14 cellular contexts compared by ENCODE assay signal in the genomic region with DNA sequence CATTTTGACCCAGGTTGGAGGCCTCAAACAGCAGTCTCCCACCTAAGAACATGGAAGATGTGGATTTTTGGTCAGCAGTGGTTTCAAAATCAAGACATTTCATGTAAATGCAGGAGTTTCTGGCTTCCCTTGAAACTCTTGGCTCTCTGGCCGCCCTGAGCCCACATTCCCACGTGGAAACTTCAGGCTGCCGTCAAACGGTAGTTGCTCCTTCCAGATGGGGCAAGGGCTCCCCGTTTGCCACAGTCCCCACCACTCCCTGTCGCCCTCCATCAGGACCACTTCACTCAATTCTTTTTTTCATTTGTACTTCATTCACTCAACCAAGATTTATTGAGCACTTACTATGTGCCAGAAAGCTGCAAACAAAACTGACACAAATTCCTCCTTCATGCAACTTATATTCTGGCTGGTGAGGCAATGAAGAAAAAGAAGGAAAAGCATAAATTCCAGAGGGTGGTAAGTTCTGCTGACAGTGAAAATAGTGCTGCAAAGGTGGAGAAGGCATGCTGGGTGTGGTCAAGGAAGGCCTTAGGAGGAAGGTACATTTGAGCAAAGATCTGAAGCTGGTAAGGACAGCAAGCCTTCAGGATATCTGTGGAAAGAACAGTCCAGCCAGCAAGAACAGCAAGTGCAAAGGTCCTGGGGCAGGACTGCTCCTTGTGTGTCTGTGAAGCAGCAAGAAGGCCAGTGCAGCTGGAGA.
"Had no signal": no experiment of that assay in that cellular context is flagged by ENCODE, and none has a peak within 500 bp of the region (broad histone marks: within the 10 kb centered on the region; RNA-seq: fewer than 3 reads in every experiment).

No MANE protein-coding gene starts in this region.

- H3K36me3 ChIP-seq: brain microvascular endothelial cell, ovary had no signal

- H3K27me3 ChIP-seq: brain microvascular endothelial cell, ovary had no signal

- H3K27ac Mint-ChIP-seq: activated CD4-positive, alpha-beta T cell treated with anti-CD3 and anti-CD28 coated beads, Interleukin-2, amount 10 ng/mL, durations not matched to agents 7 days and 5 days; activated T-helper 17 cell treated with anti-CD3 and anti-CD28 coated beads, Interleukin-2, amount 50 U/mL, for 72 hours; dendritic cell treated with granulocyte-macrophage colony-stimulating factor and Interleukin-4, amounts not matched to agents 40 ng/mL and 50 ng/mL, for 4 days; nephron progenitor cell; T-helper 17 cell; type B pancreatic cell had no signal

- H3K4me3 Mint-ChIP-seq: activated CD4-positive, alpha-beta T cell treated with anti-CD3 and anti-CD28 coated beads, Interleukin-2, amount 10 ng/mL, durations not matched to agents 7 days and 5 days; activated T-helper 17 cell treated with anti-CD3 and anti-CD28 coated beads, Interleukin-2, amount 50 U/mL, for 72 hours; dendritic cell treated with granulocyte-macrophage colony-stimulating factor and Interleukin-4, amounts not matched to agents 40 ng/mL and 50 ng/mL, for 4 days; nephron progenitor cell; T-helper 17 cell; type B pancreatic cell had no signal

- ATAC-seq: activated T-helper 17 cell treated with anti-CD3 and anti-CD28 coated beads, Interleukin-2, amount 50 U/mL, for 72 hours; T-helper 17 cell had no signal

- H3K9me3 ChIP-seq: ovary had no signal

- H3K36me3 Mint-ChIP-seq: type B pancreatic cell had no signal

- H3K4me3 ChIP-seq: ovary had no signal

- DNase-seq: activated CD4-positive, alpha-beta T cell treated with anti-CD3 and anti-CD28 coated beads, Interleukin-2, amount 10 ng/mL, durations not matched to agents 7 days and 5 days; activated CD4-positive, CD25-positive, alpha-beta regulatory T cell; activated CD8-positive, alpha-beta memory T cell treated with anti-CD3 and anti-CD28 coated beads for 24 hours; activated naive CD4-positive, alpha-beta T cell treated with anti-CD3 and anti-CD28 coated beads, Interleukin-2, amount 50 U/mL, for 16 hours; brain microvascular endothelial cell; mammary epithelial cell; nephron progenitor cell; ovary; retina; stimulated activated CD4-positive, alpha-beta T cell treated with anti-CD3 and anti-CD28 coated beads, Interleukin-15, amount 100 ng/mL, for 24 hours; T-helper 17 cell had no signal

- H3K9me3 Mint-ChIP-seq: activated CD4-positive, alpha-beta T cell treated with anti-CD3 and anti-CD28 coated beads, Interleukin-2, amount 10 ng/mL, durations not matched to agents 7 days and 5 days; activated T-helper 17 cell treated with anti-CD3 and anti-CD28 coated beads, Interleukin-2, amount 50 U/mL, for 72 hours; dendritic cell treated with granulocyte-macrophage colony-stimulating factor and Interleukin-4, amounts not matched to agents 40 ng/mL and 50 ng/mL, for 4 days; nephron progenitor cell had no signal

- H3K27ac ChIP-seq: brain microvascular endothelial cell, ovary had no signal
